ENCODE assay signal across 15 cellular contexts in genomic region chr11:40186401-40187091, GRCh38.
DNase-seq lines count a peak whose midpoint lies in the region; ATAC-seq, FAIRE-seq and TF ChIP-seq lines count a peak whose summit lies in the region.
"Had no signal": no experiment of that assay in that cellular context is flagged by ENCODE, and none has a peak within 500 bp of the region (broad histone marks: within the 10 kb centered on the region; RNA-seq: fewer than 3 reads in every experiment).

No MANE protein-coding gene starts in this region.

- H3K27ac Mint-ChIP-seq in mesothelial cell of epicardium: peak overlapping the region; percentile 74
- no peak overlapping the region for H3K27ac Mint-ChIP-seq in CD4-positive, alpha-beta T cell
- no peak overlapping the region for H3K27ac Mint-ChIP-seq in CD4-positive, alpha-beta memory T cell
- H3K27ac Mint-ChIP-seq: activated T-helper 1 cell treated with anti-CD3 and anti-CD28 coated beads, Interleukin-12 subunit alpha, Interleukin-12 subunit beta, Interleukin-2, Interleukin-4 antibody, amounts not matched to agents 30 ng/mL and 10 ng/mL and 1 ng/mL, durations not matched to agents 14 hours and 24 hours and 36 hours had no signal

- H4K20me1 ChIP-seq in K562 (replicated peaks; ENCODE audit: control insufficient read depth, insufficient read depth, low read length): no peaks in the 10 kb centered on the region

- no TSS peak for BruUV-seq in K562 (replicated peaks; lab: Mats Ljungman, UMichigan)

- no peaks in the 10 kb centered on the region for H3K9me3 Mint-ChIP-seq in mesothelial cell of epicardium
- H3K9me3 Mint-ChIP-seq in CD4-positive, alpha-beta T cell: peaks cover 10% of the 10 kb centered on the region
- peaks cover 0 to 15% (median 9%) of the 10 kb centered on the region in 8 donors for H3K9me3 Mint-ChIP-seq in CD4-positive, alpha-beta memory T cell

- CTCF ChIA-PET in K562 (lab: Yijun Ruan, JAX; ENCODE audit: low intra/inter-chr PET ratio): no interaction called here
- CTCF ChIA-PET in CD4-positive, alpha-beta T cell (lab: Charles Lee): no interaction called here
- CTCF ChIA-PET in CD4-positive, alpha-beta memory T cell (lab: Charles Lee; ENCODE audit: partially characterized antibody): no interaction called here

- intact Hi-C loops in K562 (cut with micrococcal nuclease): no loop called here
- intact Hi-C loops in CD4-positive, alpha-beta T cell (cut with DNase I, micrococcal nuclease): no loop called here
- intact Hi-C loops in CD4-positive, alpha-beta memory T cell (cut with micrococcal nuclease): no loop called here

- H3K27ac ChIP-seq in K562 (ENCODE audit: extremely low read depth, low read depth, low read length): no peak overlapping the region
- no peak overlapping the region for H3K27ac ChIP-seq in CD4-positive, alpha-beta T cell (ENCODE audit: low read depth, low read length)
- no peak overlapping the region for H3K27ac ChIP-seq in CD4-positive, alpha-beta memory T cell (ENCODE audit: low read depth, low read length)
- H3K27ac ChIP-seq: adrenal gland, pancreas had no signal

- no peaks in the 10 kb centered on the region for H3K36me3 ChIP-seq in K562 (ENCODE audit: control insufficient read depth, insufficient read depth, low read length)
- no peaks in the 10 kb centered on the region for H3K36me3 ChIP-seq in CD4-positive, alpha-beta memory T cell (ENCODE audit: insufficient read depth, low read length)
- H3K36me3 ChIP-seq: adrenal gland, MG63, pancreas had no signal

- H3K36me3 Mint-ChIP-seq in mesothelial cell of epicardium: no peaks in the 10 kb centered on the region
- H3K36me3 Mint-ChIP-seq in CD4-positive, alpha-beta T cell (ENCODE audit: low read depth): no peaks in the 10 kb centered on the region
- no peaks in the 10 kb centered on the region for H3K36me3 Mint-ChIP-seq in CD4-positive, alpha-beta memory T cell

- ATAC-seq in K562: no peak
- no peak for ATAC-seq in CD4-positive, alpha-beta T cell (ENCODE audit: poor library complexity)
- ATAC-seq: pancreas had no signal

- no peaks in the 10 kb centered on the region for H3K79me2 ChIP-seq in K562 (ENCODE audit: control insufficient read depth, insufficient read depth, low read length)

- in situ Hi-C loops in K562 (cut with MboI): no loop called here

- H3K9ac ChIP-seq in K562 (ENCODE audit: insufficient read depth in 1 of 2, low read depth in 2 of 2, low read length in 2 of 2): no peak overlapping the region

- peaks cover 62% of the 10 kb centered on the region for H3K4me1 Mint-ChIP-seq in mesothelial cell of epicardium
- no peaks in the 10 kb centered on the region for H3K4me1 Mint-ChIP-seq in CD4-positive, alpha-beta T cell (ENCODE audit: low read depth)
- no peaks in the 10 kb centered on the region for H3K4me1 Mint-ChIP-seq in CD4-positive, alpha-beta memory T cell

- H3K27me3 Mint-ChIP-seq in mesothelial cell of epicardium (ENCODE audit: low read depth): no peaks in the 10 kb centered on the region
- no peaks in the 10 kb centered on the region for H3K27me3 Mint-ChIP-seq in CD4-positive, alpha-beta T cell
- H3K27me3 Mint-ChIP-seq in CD4-positive, alpha-beta memory T cell: no peaks in the 10 kb centered on the region

- no peak overlapping the region for H3K4me2 ChIP-seq in K562 (ENCODE audit: insufficient read depth, low read length)

- DNase-seq in Ammon's horn (ENCODE audit: low spot score) (peak; percentile 88), NCI-H1092 (lab: John Stamatoyannopoulos, UW) (peak; percentile 14), K562 (ENCODE audit: extremely low read depth in 1 of 4, low spot score in 3 of 4) (no peak), mesothelial cell of epicardium (ENCODE audit: low spot score in 2 of 2, unreplicated experiment in 2 of 2) (no peak), GM19239 (ENCODE audit: insufficient read length, low spot score) (no peak), NCI-H1048 (lab: John Stamatoyannopoulos, UW) (no peak)
- DNase-seq in CD4-positive, alpha-beta T cell: no peak
- no peak for DNase-seq in CD4-positive, alpha-beta memory T cell
- DNase-seq: adrenal gland, mesenchymal stem cell, MG63, NCI-H524, pancreas, RPMI8226 had no signal

- POLR2A ChIA-PET in K562 (lab: Yijun Ruan, JAX): no interaction called here
- POLR2A ChIA-PET in CD4-positive, alpha-beta T cell (lab: Charles Lee): no interaction called here
- POLR2A ChIA-PET in CD4-positive, alpha-beta memory T cell (lab: Charles Lee; ENCODE audit: partially characterized antibody): no interaction called here

- no peak overlapping the region for H2AFZ ChIP-seq in K562 (ENCODE audit: low read depth, low read length)

- TF ChIP-seq RAD21 in K562 (CRISPR knock-in tag; conservative IDR thresholded peaks at IDR 0.05 in 1 of 2, IDR thresholded peaks at IDR 0.05 in 1 of 2): no peak

- H3K4me3 Mint-ChIP-seq in mesothelial cell of epicardium: no peak overlapping the region
- H3K4me3 Mint-ChIP-seq in CD4-positive, alpha-beta T cell: no peak overlapping the region
- no peak overlapping the region for H3K4me3 Mint-ChIP-seq in CD4-positive, alpha-beta memory T cell
- H3K4me3 Mint-ChIP-seq: activated T-helper 1 cell treated with anti-CD3 and anti-CD28 coated beads, Interleukin-12 subunit alpha, Interleukin-12 subunit beta, Interleukin-2, Interleukin-4 antibody, amounts not matched to agents 30 ng/mL and 10 ng/mL and 1 ng/mL, durations not matched to agents 14 hours and 24 hours and 36 hours had no signal

- TF ChIP-seq CTCF in K562 (IDR thresholded peaks at IDR 0.05 in 2 of 3, conservative IDR thresholded peaks at IDR 0.05 in 1 of 3; ENCODE audit: insufficient read depth in 2 of 3, low read depth in 1 of 3, low read length in 3 of 3) (no peak), mesothelial cell of epicardium (IDR thresholded peaks at IDR 0.05; ENCODE audit: unreplicated experiment) (no peak)
- no peak for TF ChIP-seq CTCF in CD4-positive, alpha-beta T cell (IDR thresholded peaks at IDR 0.05)

- H3K27me3 ChIP-seq in K562 (ENCODE audit: control insufficient read depth in 2 of 2, insufficient read depth in 2 of 2, low read length in 2 of 2): no peaks in the 10 kb centered on the region
- no peaks in the 10 kb centered on the region for H3K27me3 ChIP-seq in CD4-positive, alpha-beta T cell (ENCODE audit: control insufficient read depth, insufficient read depth, low read length)
- H3K27me3 ChIP-seq in CD4-positive, alpha-beta memory T cell (ENCODE audit: insufficient read depth, low read length): no peaks in the 10 kb centered on the region
- H3K27me3 ChIP-seq: adrenal gland, MG63, pancreas had no signal

- H3K9me3 ChIP-seq in K562 (replicated peaks; ENCODE audit: control insufficient read depth, insufficient read depth, low read depth, low read length): no peaks in the 10 kb centered on the region
- H3K9me3 ChIP-seq in CD4-positive, alpha-beta T cell (ENCODE audit: control insufficient read depth, low read length): peaks cover 6% of the 10 kb centered on the region
- no peaks in the 10 kb centered on the region for H3K9me3 ChIP-seq in CD4-positive, alpha-beta memory T cell (ENCODE audit: control insufficient read depth in 1 of 2, low read length in 2 of 2)
- H3K9me3 ChIP-seq: adrenal gland, MG63, pancreas had no signal

- FAIRE-seq in K562 (lab: Jason Lieb, UNC) (no peak), GM19239 (lab: Jason Lieb, UNC) (no peak)
- FAIRE-seq: pancreas had no signal

- H3K4me3 ChIP-seq in K562: no peak overlapping the region
- H3K4me3 ChIP-seq in CD4-positive, alpha-beta memory T cell (ENCODE audit: low read length in 2 of 2): no peak overlapping the region
- H3K4me3 ChIP-seq: adrenal gland, MG63, pancreas had no signal

- TF ChIP-seq EP300 in K562 (IDR thresholded peaks at IDR 0.05; ENCODE audit: low read length): no peak

- 2% methylated on average over 9 of the region's 12 CpGs for WGBS in K562 (ENCODE audit: insufficient coverage, low coverage, missing lambda C conversion rate)

- no peaks in the 10 kb centered on the region for H3K9me1 ChIP-seq in K562 (ENCODE audit: control insufficient read depth, insufficient read depth, low read length)

- H3K4me1 ChIP-seq in K562 (replicated peaks in 1 of 2; ENCODE audit: control insufficient read depth in 2 of 2, insufficient read depth in 2 of 2, low read length in 2 of 2): no peaks in the 10 kb centered on the region
- H3K4me1 ChIP-seq in CD4-positive, alpha-beta memory T cell (ENCODE audit: insufficient read depth, low read length): no peaks in the 10 kb centered on the region
- H3K4me1 ChIP-seq: adrenal gland had no signal

- no peak for TF ChIP-seq POLR2A in K562 (conservative IDR thresholded peaks at IDR 0.05)

TF ChIP-seq in K562, 482 proteins besides CTCF, POLR2A, EP300 and RAD21:
- TF ChIP-seq BDP1 (IDR thresholded peaks at IDR 0.05; ENCODE audit: insufficient read depth, insufficient read length) (no peak), SRSF3 (IDR thresholded peaks at IDR 0.05; ENCODE audit: insufficient read depth, low read length) (no peak), NFRKB (IDR thresholded peaks at IDR 0.05; ENCODE audit: low read depth) (no peak), CEBPB (tag; IDR thresholded peaks at IDR 0.05) (peak; percentile 73), CEBPG (CRISPR knock-in tag; IDR thresholded peaks at IDR 0.05) (no peak), CEBPG (tag; conservative IDR thresholded peaks at IDR 0.05 in 1 of 2, IDR thresholded peaks at IDR 0.05 in 1 of 2) (peak; percentile 13 to 86; a peak in 2 of 4 replicates), ZNF165 (CRISPR knock-in tag; IDR thresholded peaks at IDR 0.05; ENCODE audit: borderline replicate concordance) (no peak)

Comparison
In these comparisons a context has a peak if more than half of its experiments do, and no peak if none do; other contexts are left out.
1. DNase-seq: peak in Ammon's horn (single experiment) and NCI-H1092 (single experiment); none in K562 (0 of 4), mesothelial cell of epicardium (0 of 2), CD4-positive, alpha-beta T cell (0 of 10), GM19239 (single experiment), CD4-positive, alpha-beta memory T cell (0 of 5) and NCI-H1048 (single experiment).